In the genomic region with DNA sequence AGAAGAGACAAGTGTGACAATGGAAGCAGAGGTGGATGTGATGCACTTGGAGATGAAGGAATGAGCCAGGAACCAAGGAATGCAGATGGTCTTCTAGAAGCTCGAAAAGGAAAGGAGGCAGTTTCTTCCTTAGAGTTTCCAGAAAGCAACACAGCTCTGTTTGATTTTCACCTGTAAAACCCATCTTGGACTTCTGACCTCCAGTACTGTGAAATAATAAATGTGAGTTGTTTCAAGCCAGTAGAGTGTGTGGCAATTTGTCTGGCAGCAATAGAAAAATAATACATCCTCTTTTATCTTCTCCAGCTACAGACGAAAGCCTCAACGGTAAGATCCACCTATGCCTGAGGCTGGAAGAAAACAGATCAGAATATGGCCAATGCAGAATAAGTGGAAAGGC, we compare ENCODE assay signal across 29 cellular contexts.
"Had no signal": no experiment of that assay in that cellular context is flagged by ENCODE, and none has a peak within 500 bp of the region (broad histone marks: within the 10 kb centered on the region; RNA-seq: fewer than 3 reads in every experiment).

No MANE protein-coding gene starts in this region.

- DNase-seq: activated CD4-positive, alpha-beta memory T cell treated with anti-CD3 and anti-CD28 coated beads for 36 hours; activated CD4-positive, alpha-beta T cell treated with anti-CD3 and anti-CD28 coated beads for 36 hours; activated CD4-positive, alpha-beta T cell treated with anti-CD3 and anti-CD28 coated beads, Interleukin-2, amount 10 ng/mL, durations not matched to agents 24 days and 14 days; activated CD4-positive, CD25-positive, alpha-beta regulatory T cell; activated CD4-positive, CD25-positive, alpha-beta regulatory T cell treated with anti-CD3 and anti-CD28 coated beads, Interleukin-2, amount 50 U/mL, for 72 hours; activated CD8-positive, alpha-beta memory T cell treated with anti-CD3 and anti-CD28 coated beads, Interleukin-2, amount 10 ng/mL, durations not matched to agents 7 days and 5 days; activated CD8-positive, alpha-beta memory T cell treated with anti-CD3 and anti-CD28 coated beads, Interleukin-2, amount 50 U/mL, for 4 hours; activated CD8-positive, alpha-beta T cell treated with anti-CD3 and anti-CD28 coated beads, Interleukin-2, amount 10 ng/mL, durations not matched to agents 7 days and 5 days; activated effector memory CD4-positive, alpha-beta T cell treated with anti-CD3 and anti-CD28 coated beads, Interleukin-2, amount 50 U/mL, for 16 hours; activated naive CD4-positive, alpha-beta T cell treated with anti-CD3 and anti-CD28 coated beads for 36 hours; activated naive CD8-positive, alpha-beta T cell treated with anti-CD3 and anti-CD28 coated beads for 36 hours; activated naive CD8-positive, alpha-beta T cell treated with anti-CD3 and anti-CD28 coated beads, Interleukin-2, amount 50 U/mL, for 24 hours; activated T-cell treated with anti-CD3 and anti-CD28 coated beads, Interleukin-2, amount 50 U/mL, for 1 hour; activated T-cell treated with anti-CD3 and anti-CD28 coated beads, Interleukin-2, amount 50 U/mL, for 48 hours; adrenal gland; amygdala; aorta; central memory CD4-positive, alpha-beta T cell; cerebellar nuclear complex; colonic mucosa; effector CD8-positive, alpha-beta T cell; gastrocnemius medialis; glutamatergic neuron; T-helper 2 cell had no signal

- H3K4me1 ChIP-seq: adrenal gland, breast epithelium, colonic mucosa, gastrocnemius medialis had no signal

- H3K9me3 ChIP-seq: adrenal gland, breast epithelium, colonic mucosa, gastrocnemius medialis had no signal

- H3K4me3 ChIP-seq: adrenal gland, breast epithelium, cardiac muscle cell, colonic mucosa, gastrocnemius medialis had no signal

- FAIRE-seq: endometrium, endothelial cell of umbilical vein had no signal

- H3K27ac ChIP-seq: adrenal gland, breast epithelium, cardiac muscle cell, colonic mucosa, gastrocnemius medialis had no signal

- H3K36me3 ChIP-seq: adrenal gland, breast epithelium, cardiac muscle cell, colonic mucosa, gastrocnemius medialis had no signal

- H3K27me3 ChIP-seq: adrenal gland, breast epithelium, cardiac muscle cell, colonic mucosa, gastrocnemius medialis had no signal

- ATAC-seq: activated CD4-positive, alpha-beta T cell treated with anti-CD3 and anti-CD28 coated beads for 36 hours; activated CD8-positive, alpha-beta memory T cell treated with anti-CD3 and anti-CD28 coated beads, Interleukin-2, amount 10 ng/mL, durations not matched to agents 7 days and 5 days; activated CD8-positive, alpha-beta T cell treated with anti-CD3 and anti-CD28 coated beads, Interleukin-2, amount 10 ng/mL, durations not matched to agents 7 days and 5 days; activated naive CD8-positive, alpha-beta T cell treated with anti-CD3 and anti-CD28 coated beads, Interleukin-2, amount 50 U/mL, for 24 hours; esophagus mucosa; gastrocnemius medialis had no signal
